ENCODE assay signal across 28 cellular contexts in genomic region chr2:173079141-173079540, GRCh38. TPM values are rescaled to one million over a fixed set of nuclear protein-coding genes. Genes with fewer than 3 reads are reported as not detected.
DNase-seq lines count a peak whose midpoint lies in the region; ATAC-seq, FAIRE-seq and TF ChIP-seq lines count a peak whose summit lies in the region.
"Had no signal": no experiment of that assay in that cellular context is flagged by ENCODE, and none has a peak within 500 bp of the region (broad histone marks: within the 10 kb centered on the region; RNA-seq: fewer than 3 reads in every experiment).

No MANE protein-coding gene starts in this region.

- TF ChIP-seq POLR2A in heart left ventricle (IDR thresholded peaks at IDR 0.05) (no peak), transverse colon (IDR thresholded peaks at IDR 0.05) (no peak)

- H3K27me3 ChIP-seq in heart left ventricle = no peaks in the 10 kb centered on the region
- no peaks in the 10 kb centered on the region for H3K27me3 ChIP-seq in brain microvascular endothelial cell (replicated peaks)
- H3K27me3 ChIP-seq in muscle layer of colon (ENCODE audit: control insufficient read depth in 1 of 2, insufficient read depth in 2 of 2, low read length in 2 of 2) = no peaks in the 10 kb centered on the region
- H3K27me3 ChIP-seq in transverse colon = no peaks in the 10 kb centered on the region
- H3K27me3 ChIP-seq: Peyer's patch had no signal

- 74 to 77% (median 75%) methylated on average over 3 of the region's 3 CpGs for WGBS in heart left ventricle, 4 donors
- 63 to 82% methylated on average over 2 to 3 of the region's 3 CpGs for WGBS in transverse colon (ENCODE audit: low coverage in 1 of 2), 2 donors

- TF ChIP-seq CTCF in heart left ventricle (IDR thresholded peaks at IDR 0.05) = no peak
- TF ChIP-seq CTCF in brain microvascular endothelial cell (IDR thresholded peaks at IDR 0.05; ENCODE audit: low read depth, low read length, missing control alignments) = no peak
- no peak for TF ChIP-seq CTCF in transverse colon (IDR thresholded peaks at IDR 0.05)

- in situ Hi-C loops in brain microvascular endothelial cell (cut with HindIII; ENCODE audit: low pct_ligation_motif_present, low sequenced_read_pairs) = no loop called here
- in situ Hi-C loops in transverse colon (cut with MboI; ENCODE audit: low pct_ligation_motif_present in 1 of 4, low pct_unique_long_range_greater_than_20kb in 1 of 4, low sequenced_read_pairs in 3 of 4) = loop anchor here in 1 of 4 donors (25.0 kb wide), 1 partner anchor 108 kb away; no protein-coding TSS in a partner anchor

- H3K27ac ChIP-seq in heart left ventricle (peak overlapping the region in 7 of 12 donors; percentile 90 to 97 (median 96)), brain microvascular endothelial cell (peak overlapping the region; percentile 95), muscle layer of colon (ENCODE audit: low read depth, low read length) (peak overlapping the region; percentile 84), transverse colon (peak overlapping the region; percentile 88 to 96 (median 92))
- H3K27ac ChIP-seq: C4-2B, Peyer's patch, SK-N-MC had no signal

- no peak for DNase-seq in heart left ventricle
- no peak for DNase-seq in left ventricle myocardium superior
- DNase-seq in brain microvascular endothelial cell = no peak
- DNase-seq in transverse colon = no peak
- DNase-seq in GM19239 (ENCODE audit: insufficient read length, low spot score) = no peak
- DNase-seq: activated CD4-positive, alpha-beta T cell treated with anti-CD3 and anti-CD28 coated beads, Interleukin-2, amount 10 ng/mL, durations not matched to agents 24 days and 14 days; aorta; effector CD8-positive, alpha-beta T cell; H9; left colon; midbrain; MM.1S; NCI-H1417 treated with DMSO at 0.1 percent for 48 hours; NCI-H2107; NCI-H510A; nephron progenitor cell; Peyer's patch; posterior cingulate gyrus; stimulated activated CD4-positive, alpha-beta T cell treated with anti-CD3 and anti-CD28 coated beads, Interleukin-2, amount 100 ng/mL, for 24 hours; T-helper 17 cell had no signal

- H3K36me3 ChIP-seq in heart left ventricle (peaks cover 0 to 3% (median 0%) of the 10 kb centered on the region in 9 donors), brain microvascular endothelial cell (replicated peaks) (no peaks in the 10 kb centered on the region), muscle layer of colon (ENCODE audit: insufficient read depth, low read length) (no peaks in the 10 kb centered on the region), transverse colon (no peaks in the 10 kb centered on the region)
- H3K36me3 ChIP-seq: Peyer's patch had no signal

- no peak for TF ChIP-seq EP300 in transverse colon (IDR thresholded peaks at IDR 0.05; ENCODE audit: low read depth)

- H3K9me3 ChIP-seq in heart left ventricle (no peaks in the 10 kb centered on the region), muscle layer of colon (ENCODE audit: low read length) (no peaks in the 10 kb centered on the region), transverse colon (no peaks in the 10 kb centered on the region)
- H3K9me3 ChIP-seq: Peyer's patch had no signal

- H3K4me1 ChIP-seq in heart left ventricle = peaks cover 0 to 49% (median 25%) of the 10 kb centered on the region in 12 donors
- peaks cover 44% of the 10 kb centered on the region for H3K4me1 ChIP-seq in muscle layer of colon (ENCODE audit: insufficient read depth, low read length)
- peaks cover 0 to 31% (median 14%) of the 10 kb centered on the region in 4 donors for H3K4me1 ChIP-seq in transverse colon

- no peak for ATAC-seq in heart left ventricle
- ATAC-seq in left ventricle myocardium superior = no peak
- ATAC-seq in GM21381 (IDR thresholded peaks at IDR 0.05; ENCODE audit: unreplicated experiment) = no peak
- ATAC-seq in HG02678 (IDR thresholded peaks at IDR 0.05; ENCODE audit: unreplicated experiment) = no peak
- ATAC-seq: left colon; stimulated activated memory B cell treated with anti-CD40 and anti-IgM and Interleukin-4, amounts not matched to agents 10 μg/mL and 1 μg/mL and 100 μg/mL, for 72 hours; T-helper 17 cell had no signal

- H3K9ac ChIP-seq in muscle layer of colon (ENCODE audit: low read length) = peak overlapping the region; percentile 54

- FAIRE-seq in GM19239 (lab: Jason Lieb, UNC) = no peak
- FAIRE-seq: A204.1 had no signal

- intact Hi-C loops in heart left ventricle (cut with DNase I) = loop anchor here in 9 of 10 donors (5.0 to 10.0 kb wide), 5 partner anchors 37 to 133 kb away; no protein-coding TSS in a partner anchor
- intact Hi-C loops in left ventricle myocardium superior (cut with micrococcal nuclease) = no loop called here
- intact Hi-C loops in transverse colon (cut with DNase I; ENCODE audit: low total_unique reads) = no loop called here

- peak overlapping the region in 1 of 12 donors; percentile 81 for H3K4me3 ChIP-seq in heart left ventricle
- no peak overlapping the region for H3K4me3 ChIP-seq in brain microvascular endothelial cell (ENCODE audit: low read depth, low read length)
- no peak overlapping the region for H3K4me3 ChIP-seq in muscle layer of colon (ENCODE audit: low read depth in 1 of 2, low read length in 2 of 2)
- H3K4me3 ChIP-seq in transverse colon = no peak overlapping the region
- H3K4me3 ChIP-seq: SK-N-MC, skin epidermis had no signal

RNA-seq across cellular contexts. Expression of gene MAP3K20, which starts 3.5 kb away (rescaled TPM):
- total RNA-seq in heart left ventricle = 100 to 1,000 TPM; 275 to 487 (median 451) TPM
- 100 to 1,000 TPM in 1 of 2 donors, 10 to 100 TPM in 1; 98.6 to 175 TPM for polyA plus RNA-seq in heart left ventricle
- 429 TPM for total RNA-seq in left ventricle myocardium superior
- total RNA-seq in transverse colon = 10 to 100 TPM; 24.7 to 40.2 (median 33.8) TPM

Comparison
In these comparisons a context has a peak if more than half of its experiments do, and no peak if none do; other contexts are left out.
1. intact Hi-C loops: an anchor here in heart left ventricle (5.0 to 10.0 kb wide); none called in left ventricle myocardium superior and transverse colon.
2. RNA of gene MAP3K20, which starts 3.5 kb away (total RNA-seq): 275 to 487 TPM in heart left ventricle and 429 TPM in left ventricle myocardium superior (single experiment); 24.7 to 40.2 TPM in transverse colon; every median in the first group is over 4 times any median in the second.
3. Peak in every context shown above with its lines, with median percentiles within 50 percentile points of each other: H3K27ac ChIP-seq.